In genomic region chr15:67254238-67255175, GRCh38 we compare ENCODE assay signal across 8 cellular contexts. TPM values are rescaled to one million over a fixed set of nuclear protein-coding genes. Genes with fewer than 3 reads are reported as not detected.
DNase-seq lines count a peak whose midpoint lies in the region; ATAC-seq, FAIRE-seq and TF ChIP-seq lines count a peak whose summit lies in the region.

Gene AAGAB, minus strand, starts transcription at chr15:67254661. Its CDS starts 30 bp downstream, at chr15:67254631.
Gene IQCH, plus strand, starts transcription at chr15:67254786. Its CDS starts 111 bp downstream, at chr15:67254897.

- H3K4me1 ChIP-seq in heart left ventricle (peaks cover 0 to 29% (median 12%) of the 10 kb centered on the region in 12 donors), trophoblast cell (ENCODE audit: control insufficient read depth in 1 of 2, insufficient read depth in 2 of 2, low read length in 2 of 2) (peaks cover 0 to 7% of the 10 kb centered on the region in 2 experiments)

- TF ChIP-seq CTCF in heart left ventricle (IDR thresholded peaks at IDR 0.05) (peak in 3 of 12 donors; percentile 13 to 22 (median 22)), type B pancreatic cell (conservative IDR thresholded peaks at IDR 0.05) (no peak)

- H3K4me1 Mint-ChIP-seq in type B pancreatic cell (ENCODE audit: unreplicated experiment), result peaks cover 15% of the 10 kb centered on the region

- no peaks in the 10 kb centered on the region for H3K9me3 ChIP-seq in heart left ventricle
- no peaks in the 10 kb centered on the region for H3K9me3 ChIP-seq in trophoblast cell (ENCODE audit: insufficient read depth, low read depth, low read length)

- H3K23ac ChIP-seq in trophoblast cell (ENCODE audit: low read length), result no peak within 1 kb of the TSS

- H3K4me3 Mint-ChIP-seq in type B pancreatic cell, result peak within 1 kb of the TSS; percentile 100

- H3K36me3 Mint-ChIP-seq in type B pancreatic cell, result peaks cover 2% of the 10 kb centered on the region

- ATAC-seq in HG02798 (IDR thresholded peaks at IDR 0.05; ENCODE audit: poor library complexity, unreplicated experiment) (peak; percentile 98), heart left ventricle (peak; percentile 99 to 100 (median 100))

- H3K79me2 ChIP-seq in trophoblast cell (ENCODE audit: control insufficient read depth, insufficient read depth, low read length, poor library complexity), result peaks cover 9% of the 10 kb centered on the region

- H3K27ac Mint-ChIP-seq in type B pancreatic cell, result peak within 1 kb of the TSS; percentile 96

- H2AFZ ChIP-seq in trophoblast cell (ENCODE audit: insufficient read depth, low read length, poor library complexity), result peak within 1 kb of the TSS; percentile 68

- H3K14ac ChIP-seq in trophoblast cell (ENCODE audit: low read length), result peak within 1 kb of the TSS; percentile 91

- H3K4me2 ChIP-seq in trophoblast cell (ENCODE audit: low read length), result peak within 1 kb of the TSS; percentile 95

- intact Hi-C loops in heart left ventricle (cut with DNase I), result loop anchor here in 8 of 10 donors (2.0 to 10.0 kb wide), 6 partner anchors 52 to 583 kb away; partner anchors contain the start of gene SMAD3 (in 7 of the 8)

- H3K27me3 ChIP-seq in heart left ventricle (no peaks in the 10 kb centered on the region), trophoblast cell (ENCODE audit: insufficient read depth, low read length) (no peaks in the 10 kb centered on the region)

- peak within 1 kb of the TSS; percentile 66 for H3K18ac ChIP-seq in trophoblast cell (ENCODE audit: low read length)

- H3K4ac ChIP-seq in trophoblast cell (ENCODE audit: low read depth, low read length), result peak within 1 kb of the TSS; percentile 73

- H3K79me1 ChIP-seq in trophoblast cell (ENCODE audit: low read length), result peaks cover 7% of the 10 kb centered on the region

- peak within 1 kb of the TSS; percentile 96 for H3K9ac ChIP-seq in trophoblast cell (ENCODE audit: low read length)

- H4K91ac ChIP-seq in trophoblast cell (ENCODE audit: low read depth, low read length), result peak within 1 kb of the TSS; percentile 72

- H3K36me3 ChIP-seq in heart left ventricle (no peaks in the 10 kb centered on the region), trophoblast cell (ENCODE audit: control insufficient read depth in 1 of 2, insufficient read depth in 2 of 2, low read length in 2 of 2) (no peaks in the 10 kb centered on the region)

- H4K8ac ChIP-seq in trophoblast cell (ENCODE audit: low read depth, low read length), result peak within 1 kb of the TSS; percentile 86

- WGBS in adipose tissue, 3 donors, result 0% methylated on average over 69 to 76 of the region's 76 CpGs
- 0 to 2% (median 0%) methylated on average over 28 to 76 of the region's 76 CpGs for WGBS in heart left ventricle, 4 donors
- no CpG with 5 or more reads among the region's 76 CpGs for WGBS in trophoblast cell (ENCODE audit: extremely low coverage, insufficient coverage, insufficient read length)

- DNase-seq in GM12891 (ENCODE audit: insufficient read length, low spot score), result peak; percentile 97
- DNase-seq in NCI-H1417 treated with DMSO at 0.1 percent for 48 hours (lab: John Stamatoyannopoulos, UW), result peak; percentile 89
- peak; percentile 91 to 97 for DNase-seq in SW 1271 (lab: John Stamatoyannopoulos, UW)
- DNase-seq in heart left ventricle, result peak; percentile 97 to 100 (median 98)
- DNase-seq in trophoblast cell, result peak; percentile 99
- DNase-seq in type B pancreatic cell (ENCODE audit: extremely low spot score, unreplicated experiment), result peak; percentile 100

- H2AK5ac ChIP-seq in trophoblast cell (ENCODE audit: low read length), result no peak within 1 kb of the TSS

- peak within 1 kb of the TSS; percentile 73 to 97 (median 88) for H3K4me3 ChIP-seq in heart left ventricle
- H3K4me3 ChIP-seq in trophoblast cell (ENCODE audit: low read depth, low read length), result peak within 1 kb of the TSS; percentile 94

- H2BK120ac ChIP-seq in trophoblast cell (ENCODE audit: insufficient read depth, low read length, poor library complexity), result peak within 1 kb of the TSS; percentile 26

- no peaks in the 10 kb centered on the region for H3K9me3 Mint-ChIP-seq in type B pancreatic cell

- H3K27me3 Mint-ChIP-seq in type B pancreatic cell, result no peaks in the 10 kb centered on the region

- TF ChIP-seq POLR2A in GM12891 (IDR thresholded peaks at IDR 0.05; ENCODE audit: low read depth, low read length) (peak; percentile 91), heart left ventricle (IDR thresholded peaks at IDR 0.05) (peak in 1 of 2 donors; percentile 76)

- H4K12ac ChIP-seq in trophoblast cell (ENCODE audit: low read depth, low read length), result peak within 1 kb of the TSS; percentile 66

- H3K27ac ChIP-seq in adipose tissue (ENCODE audit: low read depth, low read length), result peak within 1 kb of the TSS; percentile 24
- peak within 1 kb of the TSS; percentile 10 to 91 (median 81) for H3K27ac ChIP-seq in heart left ventricle
- peak within 1 kb of the TSS; percentile 93 for H3K27ac ChIP-seq in trophoblast cell (ENCODE audit: low read depth, low read length)

- peak; percentile 96 for FAIRE-seq in GM12891 (lab: Jason Lieb, UNC)

- peak within 1 kb of the TSS; percentile 29 for H2BK12ac ChIP-seq in trophoblast cell (ENCODE audit: low read length)

- peak within 1 kb of the TSS; percentile 86 for H2BK5ac ChIP-seq in trophoblast cell (ENCODE audit: low read depth, low read length, poor library complexity)

TF ChIP-seq in GM12891, 5 proteins besides CTCF, POLR2A, EP300 and RAD21:
- TF ChIP-seq POLR2AphosphoS5 (IDR thresholded peaks at IDR 0.05; ENCODE audit: low read depth, low read length) (peak; percentile 92), POU2F2 (IDR thresholded peaks at IDR 0.05; ENCODE audit: low read depth, low read length) (peak; percentile 72), PAX5 (IDR thresholded peaks at IDR 0.05; ENCODE audit: insufficient read depth, low read length, severe bottlenecking) (peak; percentile 37), TAF1 (IDR thresholded peaks at IDR 0.05; ENCODE audit: low read depth, low read length) (peak; percentile 95), SPI1 (IDR thresholded peaks at IDR 0.05; ENCODE audit: low read depth, low read length) (peak; percentile 30; the same call in 1 of the 2 replicates)

RNA-seq across cellular contexts. Expression of gene AAGAB, which starts in this region (rescaled TPM):
- 22.5 TPM for polyA plus RNA-seq in GM12891 (2012; ENCODE audit: low read depth, missing spikeins)
- polyA plus RNA-seq in adipose tissue (10 to 100 TPM in 2 of 3 donors, 1 to 10 TPM in 1; 9.5 to 20.8 (median 13.6) TPM), heart left ventricle (10 to 100 TPM in 1 of 2 donors, 1 to 10 TPM in 1; 5.4 to 43.4 TPM)
- total RNA-seq in heart left ventricle (10 to 100 TPM; 16.4 to 32.4 (median 28.0) TPM), type B pancreatic cell (ENCODE audit: low replicate concordance) (48.4 and 50.9 TPM in 2 replicates)
- 21.6 and 21.9 TPM in 2 replicates for polyA plus RNA-seq in trophoblast cell (2013)

RNA-seq across cellular contexts. Expression of gene IQCH, which starts in this region (rescaled TPM):
- polyA plus RNA-seq in GM12891 (2012; ENCODE audit: low read depth, missing spikeins), result 1.7 TPM
- polyA plus RNA-seq in adipose tissue (under 1 TPM; 0.35 to 0.90 (median 0.45) TPM), heart left ventricle (1 to 10 TPM in 1 of 2 donors, under 1 TPM in 1; 0.11 to 1.5 TPM)
- total RNA-seq in heart left ventricle (1 to 10 TPM in 5 of 9 donors, under 1 TPM in 4; 0.24 to 3.3 (median 1.4) TPM), type B pancreatic cell (ENCODE audit: low replicate concordance) (1.00 and 2.0 TPM in 2 replicates)
- polyA plus RNA-seq in trophoblast cell (2013), result 0.76 and 0.82 TPM in 2 replicates

Comparison
In these comparisons a context has a peak if more than half of its experiments do, and no peak if none do; other contexts are left out.
1. Peak in every context shown above with its lines: DNase-seq, ATAC-seq, H3K4me3 ChIP-seq and H3K27ac ChIP-seq.
2. H3K27ac ChIP-seq: peak in every context shown above with its lines; median percentile 93 in trophoblast cell; 81 in heart left ventricle; 24 in adipose tissue.